In the genomic region with DNA sequence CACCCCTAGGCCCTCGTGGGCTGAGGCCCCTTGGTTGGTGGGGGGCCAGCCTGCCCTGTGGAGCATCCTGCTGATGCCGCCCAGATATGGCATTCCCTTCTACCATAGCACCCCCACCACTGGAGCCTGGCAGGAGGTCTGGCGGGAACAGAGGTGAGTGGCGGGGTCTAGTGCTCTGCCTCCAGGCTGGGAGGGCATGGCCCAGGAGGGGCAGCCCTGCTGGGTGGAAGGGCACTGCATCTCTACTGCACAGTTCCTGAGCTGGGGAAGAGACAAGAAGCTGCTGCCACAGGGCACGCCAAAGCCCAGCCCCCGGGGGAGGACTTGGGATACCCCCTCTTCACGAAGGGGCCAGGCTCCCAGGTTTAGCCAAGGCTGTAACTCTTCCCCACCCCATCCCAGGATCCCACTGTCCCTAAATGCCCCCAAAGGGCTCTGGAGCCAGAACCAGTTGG, we compare ENCODE assay signal across 2 cellular contexts.
TF ChIP-seq lines count a peak whose summit lies in the region.

No MANE protein-coding gene starts in this region.

TF ChIP-seq in WTC11, 78 proteins besides CTCF, POLR2A, EP300 and RAD21:
- TF ChIP-seq KAT7 (CRISPR knock-in tag; IDR thresholded peaks at IDR 0.05; ENCODE audit: borderline replicate concordance): peak; percentile 8; the same call in 1 of the 2 replicates
- TF ChIP-seq, protein P1, sequence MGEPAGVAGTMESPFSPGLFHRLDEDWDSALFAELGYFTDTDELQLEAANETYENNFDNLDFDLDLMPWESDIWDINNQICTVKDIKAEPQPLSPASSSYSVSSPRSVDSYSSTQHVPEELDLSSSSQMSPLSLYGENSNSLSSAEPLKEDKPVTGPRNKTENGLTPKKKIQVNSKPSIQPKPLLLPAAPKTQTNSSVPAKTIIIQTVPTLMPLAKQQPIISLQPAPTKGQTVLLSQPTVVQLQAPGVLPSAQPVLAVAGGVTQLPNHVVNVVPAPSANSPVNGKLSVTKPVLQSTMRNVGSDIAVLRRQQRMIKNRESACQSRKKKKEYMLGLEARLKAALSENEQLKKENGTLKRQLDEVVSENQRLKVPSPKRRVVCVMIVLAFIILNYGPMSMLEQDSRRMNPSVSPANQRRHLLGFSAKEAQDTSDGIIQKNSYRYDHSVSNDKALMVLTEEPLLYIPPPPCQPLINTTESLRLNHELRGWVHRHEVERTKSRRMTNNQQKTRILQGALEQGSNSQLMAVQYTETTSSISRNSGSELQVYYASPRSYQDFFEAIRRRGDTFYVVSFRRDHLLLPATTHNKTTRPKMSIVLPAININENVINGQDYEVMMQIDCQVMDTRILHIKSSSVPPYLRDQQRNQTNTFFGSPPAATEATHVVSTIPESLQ (CRISPR knock-in tag; IDR thresholded peaks at IDR 0.05): no peak

TF ChIP-seq in HepG2, 621 proteins besides CTCF, POLR2A, EP300 and RAD21:
- TF ChIP-seq, protein P2, sequence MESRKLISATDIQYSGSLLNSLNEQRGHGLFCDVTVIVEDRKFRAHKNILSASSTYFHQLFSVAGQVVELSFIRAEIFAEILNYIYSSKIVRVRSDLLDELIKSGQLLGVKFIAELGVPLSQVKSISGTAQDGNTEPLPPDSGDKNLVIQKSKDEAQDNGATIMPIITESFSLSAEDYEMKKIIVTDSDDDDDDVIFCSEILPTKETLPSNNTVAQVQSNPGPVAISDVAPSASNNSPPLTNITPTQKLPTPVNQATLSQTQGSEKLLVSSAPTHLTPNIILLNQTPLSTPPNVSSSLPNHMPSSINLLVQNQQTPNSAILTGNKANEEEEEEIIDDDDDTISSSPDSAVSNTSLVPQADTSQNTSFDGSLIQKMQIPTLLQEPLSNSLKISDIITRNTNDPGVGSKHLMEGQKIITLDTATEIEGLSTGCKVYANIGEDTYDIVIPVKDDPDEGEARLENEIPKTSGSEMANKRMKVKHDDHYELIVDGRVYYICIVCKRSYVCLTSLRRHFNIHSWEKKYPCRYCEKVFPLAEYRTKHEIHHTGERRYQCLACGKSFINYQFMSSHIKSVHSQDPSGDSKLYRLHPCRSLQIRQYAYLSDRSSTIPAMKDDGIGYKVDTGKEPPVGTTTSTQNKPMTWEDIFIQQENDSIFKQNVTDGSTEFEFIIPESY (CRISPR knock-in tag; IDR thresholded peaks at IDR 0.05): peak; percentile 70
- TF ChIP-seq ZNF564 (CRISPR knock-in tag; IDR thresholded peaks at IDR 0.05): 0 out of 2 replicates have a peak, but pooled peaks have one; percentile 8
- no peak for TF ChIP-seq SNAI1 (CRISPR knock-in tag; IDR thresholded peaks at IDR 0.05; ENCODE audit: borderline replicate concordance)
- 0 out of 2 replicates have a peak, but pooled peaks have one; percentile 5 for TF ChIP-seq ZNF768 (CRISPR knock-in tag; IDR thresholded peaks at IDR 0.05)
- peak; percentile 20; the same call in 1 of the 2 replicates for TF ChIP-seq SP4 (CRISPR knock-in tag; IDR thresholded peaks at IDR 0.05)
- peak; percentile 18; the same call in 1 of the 2 replicates for TF ChIP-seq AKAP8 (CRISPR knock-in tag; IDR thresholded peaks at IDR 0.05)
- no peak for TF ChIP-seq SRF (IDR thresholded peaks at IDR 0.05; ENCODE audit: low read depth, low read length)
